8 cellular contexts compared by ENCODE assay signal in genomic region chr17:78315355-78316114, GRCh38. TPM values are rescaled to one million over a fixed set of nuclear protein-coding genes. Genes with fewer than 3 reads are reported as not detected.
DNase-seq lines count a peak whose midpoint lies in the region; ATAC-seq and TF ChIP-seq lines count a peak whose summit lies in the region.

No MANE protein-coding gene starts in this region.

- no peaks in the 10 kb centered on the region for H3K36me3 Mint-ChIP-seq in natural killer cell treated with Interleukin-12 subunit alpha and Interleukin-12 subunit beta and Interleukin-15 and Interleukin-18, amount 100 ng/mL, for 72 hours
- H3K36me3 Mint-ChIP-seq in natural killer cell, result no peaks in the 10 kb centered on the region
- H3K36me3 Mint-ChIP-seq in activated CD4-positive, alpha-beta T cell treated with anti-CD3 and anti-CD28 coated beads, Interleukin-2, amount 10 ng/mL, durations not matched to agents 24 days and 14 days (ENCODE audit: low read depth), result no peaks in the 10 kb centered on the region
- H3K36me3 Mint-ChIP-seq in stimulated activated naive B cell treated with anti-CD40 and anti-IgM and Interleukin-4, amounts not matched to agents 10 μg/mL and 1 μg/mL and 100 μg/mL, for 72 hours, result no peaks in the 10 kb centered on the region

- no peak for TF ChIP-seq CTCF in natural killer cell (IDR thresholded peaks at IDR 0.05)

- no peaks in the 10 kb centered on the region for H3K9me3 ChIP-seq in mesodermal cell (ENCODE audit: control insufficient read depth, low read length)

- H3K4me1 Mint-ChIP-seq in natural killer cell treated with Interleukin-12 subunit alpha and Interleukin-12 subunit beta and Interleukin-15 and Interleukin-18, amount 100 ng/mL, for 72 hours (ENCODE audit: low read depth in 2 of 2), result peaks cover 20 to 25% of the 10 kb centered on the region in 2 donors
- peaks cover 0 to 31% of the 10 kb centered on the region in 2 donors for H3K4me1 Mint-ChIP-seq in natural killer cell
- H3K4me1 Mint-ChIP-seq in activated CD4-positive, alpha-beta T cell treated with anti-CD3 and anti-CD28 coated beads, Interleukin-2, amount 10 ng/mL, durations not matched to agents 24 days and 14 days, result peaks cover 42% of the 10 kb centered on the region
- H3K4me1 Mint-ChIP-seq in stimulated activated naive B cell treated with anti-CD40 and anti-IgM and Interleukin-4, amounts not matched to agents 10 μg/mL and 1 μg/mL and 100 μg/mL, for 72 hours, result peaks cover 35 to 45% of the 10 kb centered on the region in 2 donors

- H3K27ac ChIP-seq in mesodermal cell (ENCODE audit: low read depth, low read length, severe bottlenecking), result peak overlapping the region; percentile 79

- 18 to 28% methylated on average over 9 to 11 of the region's 12 CpGs for WGBS in mesodermal cell (ENCODE audit: insufficient coverage in 2 of 2), 2 experiments

- peaks cover 24 to 53% of the 10 kb centered on the region in 2 donors for H3K27me3 Mint-ChIP-seq in natural killer cell treated with Interleukin-12 subunit alpha and Interleukin-12 subunit beta and Interleukin-15 and Interleukin-18, amount 100 ng/mL, for 72 hours
- H3K27me3 Mint-ChIP-seq in natural killer cell (ENCODE audit: low read depth in 2 of 2), result peaks cover 39 to 48% of the 10 kb centered on the region in 2 donors
- peaks cover 13% of the 10 kb centered on the region for H3K27me3 Mint-ChIP-seq in activated CD4-positive, alpha-beta T cell treated with anti-CD3 and anti-CD28 coated beads, Interleukin-2, amount 10 ng/mL, durations not matched to agents 24 days and 14 days
- H3K27me3 Mint-ChIP-seq in stimulated activated naive B cell treated with anti-CD40 and anti-IgM and Interleukin-4, amounts not matched to agents 10 μg/mL and 1 μg/mL and 100 μg/mL, for 72 hours, result peaks cover 17% of the 10 kb centered on the region in 2 donors

- H3K27ac Mint-ChIP-seq in natural killer cell treated with Interleukin-12 subunit alpha and Interleukin-12 subunit beta and Interleukin-15 and Interleukin-18, amount 100 ng/mL, for 72 hours, result peak overlapping the region in 1 of 2 donors; percentile 74
- H3K27ac Mint-ChIP-seq in natural killer cell, result no peak overlapping the region
- peak overlapping the region; percentile 81 for H3K27ac Mint-ChIP-seq in activated CD4-positive, alpha-beta T cell treated with anti-CD3 and anti-CD28 coated beads, Interleukin-2, amount 10 ng/mL, durations not matched to agents 24 days and 14 days
- peak overlapping the region; percentile 57 for H3K27ac Mint-ChIP-seq in stimulated activated naive B cell treated with anti-CD40 and anti-IgM and Interleukin-4, amounts not matched to agents 10 μg/mL and 1 μg/mL and 100 μg/mL, for 72 hours

- no peaks in the 10 kb centered on the region for H3K9me3 Mint-ChIP-seq in natural killer cell treated with Interleukin-12 subunit alpha and Interleukin-12 subunit beta and Interleukin-15 and Interleukin-18, amount 100 ng/mL, for 72 hours
- no peaks in the 10 kb centered on the region for H3K9me3 Mint-ChIP-seq in natural killer cell
- H3K9me3 Mint-ChIP-seq in activated CD4-positive, alpha-beta T cell treated with anti-CD3 and anti-CD28 coated beads, Interleukin-2, amount 10 ng/mL, durations not matched to agents 24 days and 14 days, result no peaks in the 10 kb centered on the region
- H3K9me3 Mint-ChIP-seq in stimulated activated naive B cell treated with anti-CD40 and anti-IgM and Interleukin-4, amounts not matched to agents 10 μg/mL and 1 μg/mL and 100 μg/mL, for 72 hours, result no peaks in the 10 kb centered on the region

- intact Hi-C loops in natural killer cell (cut with micrococcal nuclease), result no loop called here
- intact Hi-C loops in activated CD4-positive, alpha-beta T cell treated with anti-CD3 and anti-CD28 coated beads, Interleukin-2, amount 10 ng/mL, durations not matched to agents 24 days and 14 days (cut with micrococcal nuclease), result loop anchor here (1.0 to 2.0 kb wide), 2 partner anchors 27 to 41 kb away; no protein-coding TSS in a partner anchor

- H3K4me3 ChIP-seq in mesodermal cell (ENCODE audit: extremely low read depth, insufficient read depth, low read length, poor library complexity, severe bottlenecking), result no peak overlapping the region

- H3K36me3 ChIP-seq in mesodermal cell (ENCODE audit: control insufficient read depth, insufficient read depth, low read length), result no peaks in the 10 kb centered on the region

- H3K4me3 Mint-ChIP-seq in natural killer cell treated with Interleukin-12 subunit alpha and Interleukin-12 subunit beta and Interleukin-15 and Interleukin-18, amount 100 ng/mL, for 72 hours, result peak overlapping the region; percentile 64
- H3K4me3 Mint-ChIP-seq in natural killer cell, result no peak overlapping the region
- peak overlapping the region; percentile 73 for H3K4me3 Mint-ChIP-seq in activated CD4-positive, alpha-beta T cell treated with anti-CD3 and anti-CD28 coated beads, Interleukin-2, amount 10 ng/mL, durations not matched to agents 24 days and 14 days
- peak overlapping the region; percentile 56 to 69 for H3K4me3 Mint-ChIP-seq in stimulated activated naive B cell treated with anti-CD40 and anti-IgM and Interleukin-4, amounts not matched to agents 10 μg/mL and 1 μg/mL and 100 μg/mL, for 72 hours

- DNase-seq in natural killer cell treated with Interleukin-12 subunit alpha and Interleukin-12 subunit beta and Interleukin-15 and Interleukin-18, amount 100 ng/mL, for 72 hours (ENCODE audit: low spot score), result no peak
- DNase-seq in natural killer cell (no peak), dermis microvascular lymphatic vessel endothelial cell (ENCODE audit: low read depth in 2 of 2) (peak; percentile 54 to 81)
- peak; percentile 81 for DNase-seq in activated CD4-positive, alpha-beta T cell treated with anti-CD3 and anti-CD28 coated beads, Interleukin-2, amount 10 ng/mL, durations not matched to agents 24 days and 14 days
- no peak for DNase-seq in stimulated activated naive B cell treated with anti-CD40 and anti-IgM and Interleukin-4, amounts not matched to agents 10 μg/mL and 1 μg/mL and 100 μg/mL, for 72 hours

- peak; percentile 3 to 62 for ATAC-seq in natural killer cell treated with Interleukin-12 subunit alpha and Interleukin-12 subunit beta and Interleukin-15 and Interleukin-18, amount 100 ng/mL, for 72 hours
- ATAC-seq in natural killer cell (no peak), GM18498 (IDR thresholded peaks at IDR 0.05; ENCODE audit: unreplicated experiment) (no peak), GM21423 (IDR thresholded peaks at IDR 0.05; ENCODE audit: unreplicated experiment) (no peak)
- peak; percentile 45 for ATAC-seq in stimulated activated naive B cell treated with anti-CD40 and anti-IgM and Interleukin-4, amounts not matched to agents 10 μg/mL and 1 μg/mL and 100 μg/mL, for 72 hours (replicated peaks)

- H3K4me1 ChIP-seq in mesodermal cell (ENCODE audit: control insufficient read depth, insufficient read depth, low read length, poor library complexity, severe bottlenecking), result peaks cover 36% of the 10 kb centered on the region

RNA-seq across cellular contexts. Expression of gene SOCS3, which starts 44.3 kb away (rescaled TPM):
- 100 to 1,000 TPM; 110 to 156 TPM for total RNA-seq in natural killer cell treated with Interleukin-12 subunit alpha and Interleukin-12 subunit beta and Interleukin-15 and Interleukin-18, amount 100 ng/mL, for 72 hours
- total RNA-seq in natural killer cell (10 to 100 TPM; 39.0 to 47.9 (median 43.6) TPM), dermis microvascular lymphatic vessel endothelial cell (35.8 and 58.2 TPM in 2 replicates)
- 78.3 and 81.5 TPM in 2 replicates for total RNA-seq in activated CD4-positive, alpha-beta T cell treated with anti-CD3 and anti-CD28 coated beads, Interleukin-2, amount 10 ng/mL, durations not matched to agents 24 days and 14 days
- 37.6 TPM for polyA plus RNA-seq in mesodermal cell (2013, experiment 1 of 2)
- 29.9 TPM for polyA plus RNA-seq in mesodermal cell (2013, experiment 2 of 2)

Comparison
In these comparisons a context has a peak if more than half of its experiments do, and no peak if none do; other contexts are left out.
1. ATAC-seq: peak in natural killer cell treated with Interleukin-12 subunit alpha and Interleukin-12 subunit beta and Interleukin-15 and Interleukin-18, amount 100 ng/mL, for 72 hours (2 of 2) and stimulated activated naive B cell treated with anti-CD40 and anti-IgM and Interleukin-4, amounts not matched to agents 10 μg/mL and 1 μg/mL and 100 μg/mL, for 72 hours (2 of 2); none in natural killer cell (0 of 3), GM18498 (single experiment) and GM21423 (single experiment).
2. DNase-seq: peak in activated CD4-positive, alpha-beta T cell treated with anti-CD3 and anti-CD28 coated beads, Interleukin-2, amount 10 ng/mL, durations not matched to agents 24 days and 14 days (single experiment) and dermis microvascular lymphatic vessel endothelial cell (2 of 2); none in natural killer cell treated with Interleukin-12 subunit alpha and Interleukin-12 subunit beta and Interleukin-15 and Interleukin-18, amount 100 ng/mL, for 72 hours (single experiment), natural killer cell (single experiment) and stimulated activated naive B cell treated with anti-CD40 and anti-IgM and Interleukin-4, amounts not matched to agents 10 μg/mL and 1 μg/mL and 100 μg/mL, for 72 hours (single experiment).
3. H3K27ac Mint-ChIP-seq: peak in activated CD4-positive, alpha-beta T cell treated with anti-CD3 and anti-CD28 coated beads, Interleukin-2, amount 10 ng/mL, durations not matched to agents 24 days and 14 days (single experiment) and stimulated activated naive B cell treated with anti-CD40 and anti-IgM and Interleukin-4, amounts not matched to agents 10 μg/mL and 1 μg/mL and 100 μg/mL, for 72 hours (single experiment); none in natural killer cell (0 of 2).